In the genomic region with DNA sequence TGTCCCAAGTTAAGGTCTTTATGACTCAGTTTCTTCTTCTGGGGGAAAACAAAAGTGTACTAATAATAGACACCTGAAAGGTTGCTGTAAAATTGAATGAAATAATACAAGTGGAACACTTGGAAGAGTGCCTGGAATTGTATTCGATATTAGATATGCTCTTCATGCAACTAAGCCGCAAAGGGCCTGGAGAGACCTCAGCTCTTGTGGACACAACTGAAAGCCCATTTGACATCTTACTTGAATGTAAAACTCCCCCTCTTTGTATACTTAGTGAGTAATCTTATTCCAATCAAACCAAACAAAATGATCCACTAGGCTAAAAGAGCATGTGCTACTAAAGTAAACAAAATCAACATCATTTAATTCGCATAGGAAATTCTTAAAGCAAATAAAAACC, we compare ENCODE assay signal across 9 cellular contexts. TPM values are rescaled to one million over a fixed set of nuclear protein-coding genes. Genes with fewer than 3 reads are reported as not detected.
DNase-seq lines count a peak whose midpoint lies in the region; ATAC-seq and TF ChIP-seq lines count a peak whose summit lies in the region.
"Had no signal": no experiment of that assay in that cellular context is flagged by ENCODE, and none has a peak within 500 bp of the region (broad histone marks: within the 10 kb centered on the region; RNA-seq: fewer than 3 reads in every experiment).

No MANE protein-coding gene starts in this region.

- H3K9ac ChIP-seq in SU-DHL-6 (ENCODE audit: low read length), result no peak overlapping the region

- H3K27me3 ChIP-seq in SU-DHL-6 (ENCODE audit: low read length), result no peaks in the 10 kb centered on the region
- no peaks in the 10 kb centered on the region for H3K27me3 ChIP-seq in stomach
- H3K27me3 ChIP-seq in Caco-2 (replicated peaks; ENCODE audit: control insufficient read depth, insufficient read depth, low read length), result no peaks in the 10 kb centered on the region
- H3K27me3 ChIP-seq: BLaER1 treated with 17β-estradiol and CSF1 and Interleukin-3, amounts not matched to agents 10 nM and 100 nM had no signal

- no peaks in the 10 kb centered on the region for H3K79me2 ChIP-seq in SU-DHL-6 (ENCODE audit: insufficient read depth, low read length)

- no peaks in the 10 kb centered on the region for H3F3A ChIP-seq in SU-DHL-6 (ENCODE audit: insufficient read depth)

- intact Hi-C loops in activated CD4-positive, alpha-beta T cell treated with anti-CD3 and anti-CD28 coated beads for 36 hours (cut with DNase I, micrococcal nuclease), result loop anchor here in 1 of 2 experiments (2.0 to 10.0 kb wide), 3 partner anchors 382 to 1582 kb away; a partner anchor contains a TSS
- intact Hi-C loops in stomach (cut with DNase I; ENCODE audit: low total_unique reads) (no loop called here), Caco-2 (cut with micrococcal nuclease; ENCODE audit: unreplicated experiment) (loop anchor here (10.0 kb wide), 1 partner anchor 202 kb away; no protein-coding TSS in a partner anchor)

- peak overlapping the region; percentile 79 for H2AFZ ChIP-seq in SU-DHL-6 (ENCODE audit: low read depth, low read length, severe bottlenecking)

- no peak for TF ChIP-seq EP300 in stomach (IDR thresholded peaks at IDR 0.05)

- H3K4me3 ChIP-seq in SU-DHL-6 (ENCODE audit: insufficient read depth, low read length, poor library complexity, severe bottlenecking) (no peak overlapping the region), fibroblast of pulmonary artery (replicated peaks; ENCODE audit: low read depth, low read length) (peak overlapping the region; percentile 78), stomach (peak overlapping the region; percentile 59 to 79 (median 72)), Caco-2 (ENCODE audit: low read depth, low read length) (no peak overlapping the region)

- CTCF ChIA-PET in activated CD4-positive, alpha-beta T cell treated with anti-CD3 and anti-CD28 coated beads for 36 hours (lab: Charles Lee), result no interaction called here
- CTCF ChIA-PET in Caco-2 (lab: Charles Lee), result no interaction called here

- H3K27me3 Mint-ChIP-seq in activated CD4-positive, alpha-beta T cell treated with anti-CD3 and anti-CD28 coated beads for 36 hours, result no peaks in the 10 kb centered on the region
- peaks cover 3% of the 10 kb centered on the region for H3K27me3 Mint-ChIP-seq in Caco-2 (ENCODE audit: insufficient read depth, unreplicated experiment)

- H4K20me1 ChIP-seq in SU-DHL-6 (ENCODE audit: low read depth, low read length), result no peaks in the 10 kb centered on the region
- H4K20me1 ChIP-seq: BLaER1 treated with 17β-estradiol and CSF1 and Interleukin-3, amounts not matched to agents 10 nM and 100 nM had no signal

- no peak for DNase-seq in activated CD4-positive, alpha-beta T cell treated with anti-CD3 and anti-CD28 coated beads for 36 hours
- DNase-seq in activated CD4-positive, alpha-beta T cell treated with anti-CD3 and anti-CD28 coated beads, Interleukin-2, amount 50 U/mL, for 1 hour, result no peak
- peak; percentile 28 for DNase-seq in fibroblast of pulmonary artery (ENCODE audit: low read depth)
- no peak for DNase-seq in stomach
- no peak for DNase-seq in AML-193 (lab: John Stamatoyannopoulos, UW)
- no peak for DNase-seq in Caco-2

- no peaks in the 10 kb centered on the region for H3K36me3 ChIP-seq in SU-DHL-6 (ENCODE audit: low read length)
- H3K36me3 ChIP-seq in stomach, result peaks cover 0 to 5% (median 0%) of the 10 kb centered on the region in 4 donors
- H3K36me3 ChIP-seq in Caco-2 (ENCODE audit: control insufficient read depth, insufficient read depth, low read length), result no peaks in the 10 kb centered on the region
- H3K36me3 ChIP-seq: BLaER1 treated with 17β-estradiol and CSF1 and Interleukin-3, amounts not matched to agents 10 nM and 100 nM had no signal

- H3K9me3 Mint-ChIP-seq in activated CD4-positive, alpha-beta T cell treated with anti-CD3 and anti-CD28 coated beads for 36 hours (ENCODE audit: low read depth), result no peaks in the 10 kb centered on the region
- H3K9me3 Mint-ChIP-seq in Caco-2 (ENCODE audit: unreplicated experiment), result no peaks in the 10 kb centered on the region

- no peak for TF ChIP-seq POLR2A in stomach (IDR thresholded peaks at IDR 0.05)

- peak overlapping the region; percentile 71 for H3K27ac Mint-ChIP-seq in activated CD4-positive, alpha-beta T cell treated with anti-CD3 and anti-CD28 coated beads for 36 hours
- H3K27ac Mint-ChIP-seq in Caco-2 (ENCODE audit: unreplicated experiment), result no peak overlapping the region

- no peak for ATAC-seq in activated CD4-positive, alpha-beta T cell treated with anti-CD3 and anti-CD28 coated beads for 36 hours
- no peak for ATAC-seq in HG03469 (IDR thresholded peaks at IDR 0.05; ENCODE audit: unreplicated experiment)

- H3K4me3 Mint-ChIP-seq in activated CD4-positive, alpha-beta T cell treated with anti-CD3 and anti-CD28 coated beads for 36 hours, result peak overlapping the region; percentile 83
- H3K4me3 Mint-ChIP-seq in Caco-2 (ENCODE audit: unreplicated experiment), result no peak overlapping the region

- no TSS peak for BruUV-seq in Caco-2 (replicated peaks; lab: Mats Ljungman, UMichigan)

- H3K9me2 ChIP-seq in SU-DHL-6 (replicated peaks; ENCODE audit: insufficient read depth, low read length), result no peaks in the 10 kb centered on the region

- peaks cover 16% of the 10 kb centered on the region for H3K4me1 Mint-ChIP-seq in activated CD4-positive, alpha-beta T cell treated with anti-CD3 and anti-CD28 coated beads for 36 hours
- no peaks in the 10 kb centered on the region for H3K4me1 Mint-ChIP-seq in Caco-2 (ENCODE audit: low read depth, unreplicated experiment)

- WGBS in stomach, 5 donors, result 19 to 37% (median 28%) methylated on average over 3 of the region's 3 CpGs

- H3K4me1 ChIP-seq in stomach (peaks cover 9 to 21% (median 15%) of the 10 kb centered on the region in 4 donors), Caco-2 (no peaks in the 10 kb centered on the region)

- H3K36me3 Mint-ChIP-seq in activated CD4-positive, alpha-beta T cell treated with anti-CD3 and anti-CD28 coated beads for 36 hours (ENCODE audit: low read depth), result no peaks in the 10 kb centered on the region
- no peaks in the 10 kb centered on the region for H3K36me3 Mint-ChIP-seq in Caco-2 (ENCODE audit: insufficient read depth, unreplicated experiment)

- TF ChIP-seq CTCF in SU-DHL-6 (IDR thresholded peaks at IDR 0.05; ENCODE audit: insufficient read depth, low read length, poor library complexity, severe bottlenecking) (no peak), fibroblast of pulmonary artery (IDR thresholded peaks at IDR 0.05; ENCODE audit: low read length, missing control alignments) (no peak), stomach (IDR thresholded peaks at IDR 0.05) (no peak), Caco-2 (IDR thresholded peaks at IDR 0.05; ENCODE audit: insufficient read depth in 1 of 2, low read depth in 1 of 2, low read length in 1 of 2, severe bottlenecking in 1 of 2, unreplicated experiment in 1 of 2) (no peak)

- H3K27ac ChIP-seq in SU-DHL-6 (ENCODE audit: low read depth, low read length) (no peak overlapping the region), stomach (peak overlapping the region; percentile 46 to 77 (median 71))

- no peak overlapping the region for H3K4me2 ChIP-seq in SU-DHL-6 (ENCODE audit: low read depth, low read length, poor library complexity, severe bottlenecking)

- POLR2A ChIA-PET in activated CD4-positive, alpha-beta T cell treated with anti-CD3 and anti-CD28 coated beads for 36 hours (lab: Charles Lee), result no interaction called here
- POLR2A ChIA-PET in Caco-2 (lab: Charles Lee), result no interaction called here

- no peaks in the 10 kb centered on the region for H3K9me3 ChIP-seq in SU-DHL-6 (ENCODE audit: insufficient read depth, low read length)
- no peaks in the 10 kb centered on the region for H3K9me3 ChIP-seq in stomach
- no peaks in the 10 kb centered on the region for H3K9me3 ChIP-seq in Caco-2

RNA-seq across cellular contexts. Expression of a gene that starts 0.5 kb away (rescaled TPM):
- 1 to 10 TPM; 8.0 to 8.1 TPM for total RNA-seq in activated CD4-positive, alpha-beta T cell treated with anti-CD3 and anti-CD28 coated beads for 36 hours
- total RNA-seq in stomach (10 to 100 TPM in 3 of 5 donors, 1 to 10 TPM in 2; 1.2 to 21.5 (median 11.6) TPM), Caco-2 (2022) (not detected in 2 replicates)
- 10 to 100 TPM in 1 of 3 donors, 1 to 10 TPM in 2; 2.4 to 12.5 (median 2.9) TPM for polyA plus RNA-seq in stomach

Comparison
In these comparisons a context has a peak if more than half of its experiments do, and no peak if none do; other contexts are left out.
1. H3K4me3 ChIP-seq: peak in fibroblast of pulmonary artery (single experiment) and stomach (4 of 4); none in SU-DHL-6 (single experiment) and Caco-2 (single experiment).